ENCODE assay signal across 10 cellular contexts in the genomic region with DNA sequence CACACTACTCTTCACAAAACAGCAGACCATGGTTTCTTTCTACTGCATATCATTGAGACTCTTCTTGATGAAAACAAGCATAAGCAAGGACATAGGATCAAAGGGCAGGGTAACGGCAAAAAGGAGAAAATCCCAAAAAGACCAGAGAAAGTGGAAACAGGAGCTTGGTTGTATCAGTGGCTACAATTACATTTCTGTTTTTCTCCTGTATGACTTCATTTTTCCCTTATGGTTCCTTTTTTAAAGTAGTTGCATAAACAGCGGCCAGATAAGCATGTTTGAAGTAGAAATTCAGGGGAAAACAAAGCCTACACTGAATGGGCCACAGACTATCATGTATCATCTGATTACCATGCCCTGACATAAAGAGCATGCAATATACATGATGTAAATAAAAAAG. TPM values are rescaled to one million over a fixed set of nuclear protein-coding genes. Genes with fewer than 3 reads are reported as not detected.
A peak's percentile ranks its signal among the peaks of the same experiment; 100 is the strongest.
DNase-seq lines count a peak whose midpoint lies in the region; TF ChIP-seq lines count a peak whose summit lies in the region.
"Had no signal": no experiment of that assay in that cellular context is flagged by ENCODE, and none has a peak within 500 bp of the region (broad histone marks: within the 10 kb centered on the region; RNA-seq: fewer than 3 reads in every experiment).

No MANE protein-coding gene starts in this region.

- peak overlapping the region; percentile 97 for H3K4me3 ChIP-seq in ACC112 (ENCODE audit: low read depth, low read length)
- H3K4me3 ChIP-seq in GM12865 (ENCODE audit: low read depth, low read length) = peak overlapping the region; percentile 85
- peak overlapping the region in 1 of 2 experiments; percentile 96 for H3K4me3 ChIP-seq in mesenchymal stem cell (ENCODE audit: insufficient read depth in 1 of 2, low read depth in 1 of 2, low read length in 2 of 2)
- H3K4me3 ChIP-seq in uterus = peak overlapping the region in 1 of 2 donors; percentile 25
- H3K4me3 ChIP-seq: SJSA1 had no signal

- no peak overlapping the region for H2AK5ac ChIP-seq in mesenchymal stem cell (ENCODE audit: low read length, severe bottlenecking)

- H3K36me3 ChIP-seq in ACC112 (ENCODE audit: insufficient read depth, low read length) = no peaks in the 10 kb centered on the region
- peaks cover 2 to 3% of the 10 kb centered on the region in 2 experiments for H3K36me3 ChIP-seq in mesenchymal stem cell (ENCODE audit: control insufficient read depth in 1 of 2, insufficient read depth in 2 of 2, low read depth in 1 of 2, low read length in 2 of 2)
- no peaks in the 10 kb centered on the region for H3K36me3 ChIP-seq in uterus

- H3K4ac ChIP-seq in mesenchymal stem cell (ENCODE audit: low read depth in 1 of 2, low read length in 2 of 2) = no peak overlapping the region

- in situ Hi-C loops in GM13976 (cut with MboI; ENCODE audit: low sequenced_read_pairs, unreplicated experiment) = no loop called here

- DNase-seq in GM12865 (ENCODE audit: low read depth) = no peak
- DNase-seq in amniotic epithelial cell (ENCODE audit: low read depth) = peak; percentile 48
- no peak for DNase-seq in mesenchymal stem cell
- DNase-seq in GM13976 (ENCODE audit: low spot score) = no peak
- DNase-seq in midbrain (lab: John Stamatoyannopoulos, UW) = no peak
- no peak for DNase-seq in central memory CD4-positive, alpha-beta T cell
- DNase-seq in uterus = no peak
- DNase-seq: Kasumi-1 had no signal

- H3K9me3 ChIP-seq in mesenchymal stem cell (ENCODE audit: control insufficient read depth, low read length) (no peaks in the 10 kb centered on the region), uterus (no peaks in the 10 kb centered on the region)
- H3K9me3 ChIP-seq: SJSA1 had no signal

- H2BK12ac ChIP-seq in mesenchymal stem cell (ENCODE audit: low read length in 2 of 2) = no peak overlapping the region

- no peak overlapping the region for H3K4me2 ChIP-seq in mesenchymal stem cell (ENCODE audit: low read length, poor library complexity, severe bottlenecking)

- no peak overlapping the region for H4K91ac ChIP-seq in mesenchymal stem cell (ENCODE audit: low read length)

- intact Hi-C loops in uterus (cut with DNase I; ENCODE audit: low total_unique reads) = no loop called here

- H3K4me1 ChIP-seq in ACC112 (ENCODE audit: control insufficient read depth, insufficient read depth, low read length, unreplicated experiment) (peaks cover 28% of the 10 kb centered on the region), mesenchymal stem cell (ENCODE audit: control insufficient read depth, insufficient read depth, low read depth, low read length) (peaks cover 3% of the 10 kb centered on the region), uterus (peaks cover 3 to 6% of the 10 kb centered on the region in 2 donors)

- H2BK120ac ChIP-seq in mesenchymal stem cell (ENCODE audit: low read depth, low read length) = no peak overlapping the region

- H3K79me1 ChIP-seq in mesenchymal stem cell (replicated peaks; ENCODE audit: low read length, poor library complexity, severe bottlenecking) = peaks cover 3% of the 10 kb centered on the region

- no peak overlapping the region for H2BK5ac ChIP-seq in mesenchymal stem cell (ENCODE audit: low read depth, low read length, poor library complexity, severe bottlenecking)

- H2AFZ ChIP-seq in ACC112 (ENCODE audit: low read length, unreplicated experiment) = no peak overlapping the region
- no peak overlapping the region for H2AFZ ChIP-seq in mesenchymal stem cell (ENCODE audit: low read depth, low read length)

- H3K14ac ChIP-seq in mesenchymal stem cell (ENCODE audit: low read length in 2 of 2) = no peak overlapping the region

- TF ChIP-seq CTCF in GM12865 (IDR thresholded peaks at IDR 0.05; ENCODE audit: insufficient read depth, low read depth, low read length, missing control alignments) (no peak), GM13976 (IDR thresholded peaks at IDR 0.05; ENCODE audit: borderline replicate concordance, control extremely low read depth, extremely low read depth, insufficient read depth, missing control alignments) (no peak), uterus (IDR thresholded peaks at IDR 0.05) (no peak)

- no peak overlapping the region for H2BK15ac ChIP-seq in mesenchymal stem cell (ENCODE audit: low read depth, poor library complexity, severe bottlenecking)

- H3K23ac ChIP-seq in mesenchymal stem cell (ENCODE audit: low read length in 2 of 2) = no peak overlapping the region

- no peak for TF ChIP-seq POLR2A in uterus (IDR thresholded peaks at IDR 0.05)

- 96% methylated on average over 2 of the region's 2 CpGs for WGBS in mesenchymal stem cell

- H4K8ac ChIP-seq in mesenchymal stem cell (ENCODE audit: low read length) = no peak overlapping the region

- H3K27ac ChIP-seq in ACC112 (ENCODE audit: low read depth, low read length) = no peak overlapping the region
- no peak overlapping the region for H3K27ac ChIP-seq in mesenchymal stem cell (ENCODE audit: low read length, poor library complexity, severe bottlenecking)
- H3K27ac ChIP-seq in uterus = peak overlapping the region in 1 of 2 donors; percentile 43
- H3K27ac ChIP-seq: SJSA1 had no signal

- H3K79me2 ChIP-seq in ACC112 (ENCODE audit: control insufficient read depth, insufficient read depth, low read length, unreplicated experiment) = peaks cover 91% of the 10 kb centered on the region

- H3K27me3 ChIP-seq in ACC112 (ENCODE audit: insufficient read depth, low read length) (no peaks in the 10 kb centered on the region), mesenchymal stem cell (ENCODE audit: control insufficient read depth in 1 of 2, insufficient read depth in 1 of 2, low read length in 2 of 2) (no peaks in the 10 kb centered on the region), uterus (no peaks in the 10 kb centered on the region)
- H3K27me3 ChIP-seq: SJSA1 had no signal

- no peak overlapping the region for H3K18ac ChIP-seq in mesenchymal stem cell (ENCODE audit: low read depth in 1 of 2, low read length in 2 of 2)

- H3K9ac ChIP-seq in mesenchymal stem cell (ENCODE audit: low read length) = peak overlapping the region; percentile 29

RNA-seq across cellular contexts. Expression of a gene that starts 4.6 kb away (rescaled TPM):
- polyA plus RNA-seq in mesenchymal stem cell (2013, experiment 1 of 2) = 15.8 TPM
- polyA plus RNA-seq in mesenchymal stem cell (2013, experiment 2 of 2) = 16.5 TPM
- 10 to 100 TPM; 17.6 to 65.1 (median 47.4) TPM for total RNA-seq in uterus
